1 cellular context compared by ENCODE assay signal in the genomic region with DNA sequence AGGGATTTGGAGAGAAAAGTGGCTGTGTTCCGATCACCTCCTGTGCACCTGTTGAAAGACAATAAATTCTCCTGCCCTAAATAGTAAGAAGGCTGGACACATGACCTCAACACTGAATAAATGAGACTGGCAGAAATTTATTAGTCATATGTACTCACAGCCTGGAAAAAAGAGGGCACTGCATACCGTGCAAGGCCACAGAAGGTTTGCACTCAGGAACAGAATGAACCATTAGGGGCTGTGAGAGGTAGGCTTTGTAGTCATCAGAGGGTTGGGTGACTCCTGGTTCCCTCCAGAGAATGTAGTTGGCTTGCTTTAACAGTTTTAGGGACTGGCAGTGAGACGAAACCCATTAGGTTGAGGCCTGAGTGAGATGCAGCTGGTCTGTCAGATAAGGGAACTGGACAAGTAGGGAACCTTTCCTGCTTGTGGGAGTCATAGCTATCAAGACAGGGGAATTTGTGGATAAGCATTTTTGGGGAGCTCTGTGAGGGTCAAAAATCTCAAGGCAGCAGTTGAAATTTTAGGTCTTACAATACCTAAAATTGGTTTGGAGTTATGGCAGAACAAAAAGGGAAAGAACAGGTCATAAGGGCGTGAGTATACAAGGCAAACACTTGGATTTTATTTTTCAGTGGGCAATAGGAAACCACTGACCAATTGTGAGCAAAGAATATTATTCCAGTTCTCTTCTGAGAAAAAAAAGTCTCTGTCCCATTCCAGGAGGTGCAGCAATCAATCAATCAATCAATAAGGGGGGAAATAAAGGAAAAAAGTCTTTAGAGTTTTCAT.
TF ChIP-seq lines count a peak whose summit lies in the region.

No MANE protein-coding gene starts in this region.

TF ChIP-seq in K562, 482 proteins besides CTCF, POLR2A, EP300 and RAD21 (continued from another document and continues in another):
- TF ChIP-seq, protein P1, sequence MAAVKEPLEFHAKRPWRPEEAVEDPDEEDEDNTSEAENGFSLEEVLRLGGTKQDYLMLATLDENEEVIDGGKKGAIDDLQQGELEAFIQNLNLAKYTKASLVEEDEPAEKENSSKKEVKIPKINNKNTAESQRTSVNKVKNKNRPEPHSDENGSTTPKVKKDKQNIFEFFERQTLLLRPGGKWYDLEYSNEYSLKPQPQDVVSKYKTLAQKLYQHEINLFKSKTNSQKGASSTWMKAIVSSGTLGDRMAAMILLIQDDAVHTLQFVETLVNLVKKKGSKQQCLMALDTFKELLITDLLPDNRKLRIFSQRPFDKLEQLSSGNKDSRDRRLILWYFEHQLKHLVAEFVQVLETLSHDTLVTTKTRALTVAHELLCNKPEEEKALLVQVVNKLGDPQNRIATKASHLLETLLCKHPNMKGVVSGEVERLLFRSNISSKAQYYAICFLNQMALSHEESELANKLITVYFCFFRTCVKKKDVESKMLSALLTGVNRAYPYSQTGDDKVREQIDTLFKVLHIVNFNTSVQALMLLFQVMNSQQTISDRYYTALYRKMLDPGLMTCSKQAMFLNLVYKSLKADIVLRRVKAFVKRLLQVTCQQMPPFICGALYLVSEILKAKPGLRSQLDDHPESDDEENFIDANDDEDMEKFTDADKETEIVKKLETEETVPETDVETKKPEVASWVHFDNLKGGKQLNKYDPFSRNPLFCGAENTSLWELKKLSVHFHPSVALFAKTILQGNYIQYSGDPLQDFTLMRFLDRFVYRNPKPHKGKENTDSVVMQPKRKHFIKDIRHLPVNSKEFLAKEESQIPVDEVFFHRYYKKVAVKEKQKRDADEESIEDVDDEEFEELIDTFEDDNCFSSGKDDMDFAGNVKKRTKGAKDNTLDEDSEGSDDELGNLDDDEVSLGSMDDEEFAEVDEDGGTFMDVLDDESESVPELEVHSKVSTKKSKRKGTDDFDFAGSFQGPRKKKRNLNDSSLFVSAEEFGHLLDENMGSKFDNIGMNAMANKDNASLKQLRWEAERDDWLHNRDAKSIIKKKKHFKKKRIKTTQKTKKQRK (IDR thresholded peaks at IDR 0.05; ENCODE audit: borderline replicate concordance, low read depth, low read length) = no peak
- peak; percentile 73 for TF ChIP-seq MYC (IDR thresholded peaks at IDR 0.05; ENCODE audit: low read depth, low read length)
- TF ChIP-seq MYC (CRISPR knock-in tag; IDR thresholded peaks at IDR 0.05; ENCODE audit: borderline replicate concordance, low read depth) = no peak
- TF ChIP-seq PHF21A (IDR thresholded peaks at IDR 0.05; ENCODE audit: borderline replicate concordance, low read depth) = no peak
- TF ChIP-seq HMGN3 (IDR thresholded peaks at IDR 0.05; ENCODE audit: borderline replicate concordance, extremely low read depth, insufficient read length, low read depth, low read length) = no peak
- TF ChIP-seq CTCFL (IDR thresholded peaks at IDR 0.05; ENCODE audit: borderline replicate concordance, insufficient read depth, low read depth, low read length, poor library complexity, severe bottlenecking) = no peak
- TF ChIP-seq ZNF76 (CRISPR knock-in tag; IDR thresholded peaks at IDR 0.05; ENCODE audit: borderline replicate concordance) = no peak
- no peak for TF ChIP-seq ZNF217 (CRISPR knock-in tag; IDR thresholded peaks at IDR 0.05)
- TF ChIP-seq NR2C2 (CRISPR knock-in tag; IDR thresholded peaks at IDR 0.05) = no peak
- TF ChIP-seq NR2C2 (tag; IDR thresholded peaks at IDR 0.05) = no peak
- TF ChIP-seq ETV5 (CRISPR knock-in tag; IDR thresholded peaks at IDR 0.05; ENCODE audit: low read depth) = peak; percentile 49
- TF ChIP-seq, protein P2, sequence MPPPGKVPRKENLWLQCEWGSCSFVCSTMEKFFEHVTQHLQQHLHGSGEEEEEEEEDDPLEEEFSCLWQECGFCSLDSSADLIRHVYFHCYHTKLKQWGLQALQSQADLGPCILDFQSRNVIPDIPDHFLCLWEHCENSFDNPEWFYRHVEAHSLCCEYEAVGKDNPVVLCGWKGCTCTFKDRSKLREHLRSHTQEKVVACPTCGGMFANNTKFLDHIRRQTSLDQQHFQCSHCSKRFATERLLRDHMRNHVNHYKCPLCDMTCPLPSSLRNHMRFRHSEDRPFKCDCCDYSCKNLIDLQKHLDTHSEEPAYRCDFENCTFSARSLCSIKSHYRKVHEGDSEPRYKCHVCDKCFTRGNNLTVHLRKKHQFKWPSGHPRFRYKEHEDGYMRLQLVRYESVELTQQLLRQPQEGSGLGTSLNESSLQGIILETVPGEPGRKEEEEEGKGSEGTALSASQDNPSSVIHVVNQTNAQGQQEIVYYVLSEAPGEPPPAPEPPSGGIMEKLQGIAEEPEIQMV (tag; conservative IDR thresholded peaks at IDR 0.05; ENCODE audit: low read depth) = peak; percentile 57; the same call in 1 of the 2 replicates
- TF ChIP-seq PCBP2 (IDR thresholded peaks at IDR 0.05; ENCODE audit: low read depth, low read length, poor library complexity, severe bottlenecking) = no peak
- TF ChIP-seq NCOA2 (IDR thresholded peaks at IDR 0.05; ENCODE audit: partially characterized antibody in 2 of 2) = peak in 1 of 2 experiments; percentile 82
- 0 out of 2 replicates have a peak, but pooled peaks have one; percentile 53 for TF ChIP-seq ZNF717 (CRISPR knock-in tag; IDR thresholded peaks at IDR 0.05)
- TF ChIP-seq EWSR1 (IDR thresholded peaks at IDR 0.05; ENCODE audit: borderline replicate concordance, low read depth, partially characterized antibody) = no peak
- no peak; the same call in 1 of the 2 replicates for TF ChIP-seq E2F5 (CRISPR knock-in tag; IDR thresholded peaks at IDR 0.05)
- TF ChIP-seq PTTG1 (tag; IDR thresholded peaks at IDR 0.05; ENCODE audit: low read depth) = no peak
- TF ChIP-seq ARID2 (IDR thresholded peaks at IDR 0.05) = no peak
- TF ChIP-seq ZNF253 (CRISPR knock-in tag; conservative IDR thresholded peaks at IDR 0.05) = no peak
- no peak for TF ChIP-seq TAF15 (IDR thresholded peaks at IDR 0.05; ENCODE audit: low read depth, low read length)
- peak; percentile 35 for TF ChIP-seq NCOA4 (IDR thresholded peaks at IDR 0.05; ENCODE audit: partially characterized antibody)
- no peak for TF ChIP-seq ELK3 (CRISPR knock-in tag; IDR thresholded peaks at IDR 0.05)
- TF ChIP-seq, protein P3, sequence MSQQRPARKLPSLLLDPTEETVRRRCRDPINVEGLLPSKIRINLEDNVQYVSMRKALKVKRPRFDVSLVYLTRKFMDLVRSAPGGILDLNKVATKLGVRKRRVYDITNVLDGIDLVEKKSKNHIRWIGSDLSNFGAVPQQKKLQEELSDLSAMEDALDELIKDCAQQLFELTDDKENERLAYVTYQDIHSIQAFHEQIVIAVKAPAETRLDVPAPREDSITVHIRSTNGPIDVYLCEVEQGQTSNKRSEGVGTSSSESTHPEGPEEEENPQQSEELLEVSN (IDR thresholded peaks at IDR 0.05; ENCODE audit: borderline replicate concordance in 1 of 2, extremely low read depth in 1 of 2, insufficient read depth in 1 of 2, insufficient read length in 1 of 2, low read depth in 1 of 2, low read length in 1 of 2, poor library complexity in 1 of 2, severe bottlenecking in 1 of 2) = peak in 1 of 2 experiments; percentile 35
- TF ChIP-seq, protein P4, sequence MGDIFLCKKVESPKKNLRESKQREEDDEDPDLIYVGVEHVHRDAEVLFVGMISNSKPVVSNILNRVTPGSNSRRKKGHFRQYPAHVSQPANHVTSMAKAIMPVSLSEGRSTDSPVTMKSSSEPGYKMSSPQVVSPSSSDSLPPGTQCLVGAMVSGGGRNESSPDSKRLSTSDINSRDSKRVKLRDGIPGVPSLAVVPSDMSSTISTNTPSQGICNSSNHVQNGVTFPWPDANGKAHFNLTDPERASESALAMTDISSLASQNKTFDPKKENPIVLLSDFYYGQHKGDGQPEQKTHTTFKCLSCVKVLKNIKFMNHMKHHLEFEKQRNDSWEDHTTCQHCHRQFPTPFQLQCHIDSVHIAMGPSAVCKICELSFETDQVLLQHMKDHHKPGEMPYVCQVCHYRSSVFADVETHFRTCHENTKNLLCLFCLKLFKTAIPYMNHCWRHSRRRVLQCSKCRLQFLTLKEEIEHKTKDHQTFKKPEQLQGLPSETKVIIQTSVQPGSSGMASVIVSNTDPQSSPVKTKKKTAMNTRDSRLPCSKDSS (IDR thresholded peaks at IDR 0.05; ENCODE audit: low read depth, partially characterized antibody) = no peak
- TF ChIP-seq, protein P5, sequence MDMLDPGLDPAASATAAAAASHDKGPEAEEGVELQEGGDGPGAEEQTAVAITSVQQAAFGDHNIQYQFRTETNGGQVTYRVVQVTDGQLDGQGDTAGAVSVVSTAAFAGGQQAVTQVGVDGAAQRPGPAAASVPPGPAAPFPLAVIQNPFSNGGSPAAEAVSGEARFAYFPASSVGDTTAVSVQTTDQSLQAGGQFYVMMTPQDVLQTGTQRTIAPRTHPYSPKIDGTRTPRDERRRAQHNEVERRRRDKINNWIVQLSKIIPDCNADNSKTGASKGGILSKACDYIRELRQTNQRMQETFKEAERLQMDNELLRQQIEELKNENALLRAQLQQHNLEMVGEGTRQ (CRISPR knock-in tag; IDR thresholded peaks at IDR 0.05) = no peak
- TF ChIP-seq RNF2 (IDR thresholded peaks at IDR 0.05) = peak; percentile 92
- peak; percentile 91 for TF ChIP-seq CC2D1A (IDR thresholded peaks at IDR 0.05)
- TF ChIP-seq CREB3 (tag; conservative IDR thresholded peaks at IDR 0.05; ENCODE audit: low read depth) = no peak
- peak; percentile 22 to 78 for TF ChIP-seq AFF1 (IDR thresholded peaks at IDR 0.05; ENCODE audit: low read depth in 1 of 2, partially characterized antibody in 2 of 2)
- TF ChIP-seq NFE2L1 (tag; IDR thresholded peaks at IDR 0.05; ENCODE audit: borderline replicate concordance, low read depth) = no peak
- TF ChIP-seq, protein P6, sequence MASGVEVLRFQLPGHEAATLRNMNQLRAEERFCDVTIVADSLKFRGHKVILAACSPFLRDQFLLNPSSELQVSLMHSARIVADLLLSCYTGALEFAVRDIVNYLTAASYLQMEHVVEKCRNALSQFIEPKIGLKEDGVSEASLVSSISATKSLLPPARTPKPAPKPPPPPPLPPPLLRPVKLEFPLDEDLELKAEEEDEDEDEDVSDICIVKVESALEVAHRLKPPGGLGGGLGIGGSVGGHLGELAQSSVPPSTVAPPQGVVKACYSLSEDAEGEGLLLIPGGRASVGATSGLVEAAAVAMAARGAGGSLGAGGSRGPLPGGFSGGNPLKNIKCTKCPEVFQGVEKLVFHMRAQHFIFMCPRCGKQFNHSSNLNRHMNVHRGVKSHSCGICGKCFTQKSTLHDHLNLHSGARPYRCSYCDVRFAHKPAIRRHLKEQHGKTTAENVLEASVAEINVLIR (CRISPR knock-in tag; IDR thresholded peaks at IDR 0.05) = no peak
- TF ChIP-seq SNIP1 (IDR thresholded peaks at IDR 0.05; ENCODE audit: low read depth) = no peak
- TF ChIP-seq BHLHE40 (IDR thresholded peaks at IDR 0.05; ENCODE audit: low read length) = peak; percentile 78
- TF ChIP-seq KLF16 (IDR thresholded peaks at IDR 0.05) = peak; percentile 93
- peak; percentile 65; the same call in 1 of the 2 replicates for TF ChIP-seq ZKSCAN1 (IDR thresholded peaks at IDR 0.05; ENCODE audit: low read depth, low read length)
